Comparison of ENCODE assay signal across 25 cellular contexts in the genomic region with DNA sequence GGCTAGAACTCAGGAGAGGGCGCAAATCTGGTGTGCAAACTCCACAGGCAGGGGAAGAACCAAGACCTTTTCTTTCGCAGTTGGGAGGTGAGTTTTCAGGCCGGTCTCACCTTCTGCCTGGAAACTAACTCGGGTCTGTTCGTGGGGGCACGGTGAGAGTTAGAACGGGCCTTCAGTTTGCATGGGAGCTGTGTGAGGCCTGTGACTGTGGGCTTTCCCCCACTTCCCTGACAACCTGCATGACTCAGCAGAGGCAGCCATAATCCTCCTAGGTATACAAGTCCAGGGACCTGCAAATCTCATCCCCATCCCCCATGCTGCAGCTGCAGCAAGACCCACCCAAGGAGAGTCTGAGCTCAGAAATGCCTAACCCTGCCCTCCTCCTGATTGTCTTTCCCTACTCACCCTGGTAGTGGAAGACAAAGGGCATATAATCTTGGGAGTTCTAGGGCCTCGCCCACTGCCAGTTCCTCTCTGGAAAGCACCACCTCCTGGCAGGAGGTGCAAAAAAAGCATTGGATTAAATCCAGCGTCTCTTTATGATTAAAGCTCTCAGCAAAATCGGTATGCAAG.
"Had no signal": no experiment of that assay in that cellular context is flagged by ENCODE, and none has a peak within 500 bp of the region (broad histone marks: within the 10 kb centered on the region; RNA-seq: fewer than 3 reads in every experiment).

No MANE protein-coding gene starts in this region.

- H3K4me1 ChIP-seq: breast epithelium, lower lobe of right lung, prostate gland, uterus had no signal

- H3K27ac ChIP-seq: breast epithelium, dorsolateral prefrontal cortex, lower lobe of right lung, neutrophil, ovary, prostate gland, uterus had no signal

- H3K9me3 ChIP-seq: neutrophil, ovary, prostate gland, uterus had no signal

- H3K36me3 ChIP-seq: breast epithelium, lower lobe of right lung, neutrophil, ovary, prostate gland, uterus had no signal

- H3K4me3 ChIP-seq: breast epithelium, dorsolateral prefrontal cortex, lower lobe of right lung, ovary, prostate gland, uterus had no signal

- ATAC-seq: activated T-cell treated with anti-CD3 and anti-CD28 coated beads, Interleukin-2, amount 50 U/mL, for 4 hours; effector memory CD8-positive, alpha-beta T cell; left lobe of liver; lower lobe of right lung; naive thymus-derived CD8-positive, alpha-beta T cell; stimulated activated naive B cell treated with anti-CD40 and anti-IgM and Interleukin-4, amounts not matched to agents 10 μg/mL and 1 μg/mL and 100 μg/mL, for 72 hours had no signal

- FAIRE-seq: colon, kidney had no signal

- H3K27me3 ChIP-seq: breast epithelium, dorsolateral prefrontal cortex, neutrophil, ovary, uterus had no signal

- DNase-seq: activated CD4-positive, alpha-beta T cell treated with anti-CD3 and anti-CD28 coated beads for 4 hours; activated CD4-positive, alpha-beta T cell treated with anti-CD3 and anti-CD28 coated beads, Interleukin-2, amount 50 U/mL, for 48 hours; activated CD4-positive, CD25-positive, alpha-beta regulatory T cell; activated CD8-positive, alpha-beta memory T cell treated with anti-CD3 and anti-CD28 coated beads, Interleukin-2, amount 50 U/mL, for 48 hours; activated naive CD4-positive, alpha-beta T cell treated with Interleukin-2 at 50 U/mL for 16 hours; activated naive CD8-positive, alpha-beta T cell treated with anti-CD3 and anti-CD28 coated beads for 36 hours; activated T-cell treated with anti-CD3 and anti-CD28 coated beads, Interleukin-2, amount 50 U/mL, for 4 hours; dorsolateral prefrontal cortex; effector memory CD8-positive, alpha-beta T cell; kidney; lower lobe of right lung; mesendoderm; naive thymus-derived CD8-positive, alpha-beta T cell; ovary; stimulated activated CD4-positive, alpha-beta T cell treated with anti-CD3 and anti-CD28 coated beads, Interleukin-2, amount 100 ng/mL, for 48 hours; stimulated activated CD8-positive, alpha-beta memory T cell treated with anti-CD3 and anti-CD28 coated beads, Interleukin-4, amount 100 ng/mL, for 48 hours; stimulated activated naive B cell treated with anti-CD40 and anti-IgM and Interleukin-4, amounts not matched to agents 10 μg/mL and 1 μg/mL and 100 μg/mL, for 72 hours; T-helper 9 cell; trophoblast cell; uterus had no signal
